Comparison of ENCODE assay signal across 14 cellular contexts in the genomic region with DNA sequence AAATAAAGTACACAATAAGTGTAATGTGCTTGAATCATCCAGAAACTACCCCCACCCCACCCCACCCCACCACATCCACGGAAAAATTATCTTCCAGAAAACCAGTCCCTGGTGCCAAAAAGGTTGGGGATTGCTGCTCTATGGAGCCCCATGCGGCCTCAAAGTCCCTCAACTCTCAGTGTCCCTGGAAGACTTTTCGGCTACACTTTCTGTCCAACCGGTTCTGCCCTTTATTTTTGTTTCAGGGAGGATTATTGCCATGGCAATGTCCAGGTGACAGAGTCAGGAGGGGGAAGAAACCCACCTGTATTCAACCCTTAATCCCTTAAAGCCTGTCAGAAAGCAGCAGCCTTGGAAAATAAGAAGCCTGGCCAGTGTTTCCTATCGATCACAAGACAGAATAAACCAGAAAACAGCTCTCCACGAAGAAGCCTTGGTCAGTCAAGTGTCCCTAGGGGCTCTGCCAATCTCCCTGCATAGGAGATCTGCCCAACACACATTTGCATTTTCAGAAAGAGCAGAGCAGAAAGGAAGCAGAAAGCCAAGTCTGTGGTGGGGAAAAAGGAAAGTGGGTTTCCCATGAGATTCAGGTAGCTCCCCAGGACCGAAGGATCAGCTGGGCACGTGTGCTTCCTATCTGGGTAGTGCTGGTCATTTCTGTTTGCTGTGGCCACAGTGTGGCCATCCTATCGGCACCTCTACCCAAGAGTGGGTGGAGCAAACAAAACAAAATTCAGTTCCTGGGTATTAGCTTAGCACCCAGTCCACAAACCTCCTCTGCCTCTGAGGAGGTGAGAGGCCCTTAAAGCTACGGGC.
DNase-seq lines count a peak whose midpoint lies in the region; ATAC-seq and TF ChIP-seq lines count a peak whose summit lies in the region.
"Had no signal": no experiment of that assay in that cellular context is flagged by ENCODE, and none has a peak within 500 bp of the region (broad histone marks: within the 10 kb centered on the region; RNA-seq: fewer than 3 reads in every experiment).

No MANE protein-coding gene starts in this region.

- peak overlapping the region; percentile 95 for H3K27ac Mint-ChIP-seq in type B pancreatic cell
- H3K27ac Mint-ChIP-seq: T-helper 17 cell had no signal

- ATAC-seq in HG03460 (IDR thresholded peaks at IDR 0.05; ENCODE audit: unreplicated experiment) (peak; percentile 34), foreskin keratinocyte (no peak)
- ATAC-seq: T-helper 17 cell had no signal

- DNase-seq in activated effector memory CD4-positive, alpha-beta T cell treated with anti-CD3 and anti-CD28 coated beads, Interleukin-2, amount 50 U/mL, for 16 hours, result peak; percentile 17
- no peak for DNase-seq in activated effector memory CD4-positive, alpha-beta T cell treated with Interleukin-2 at 50 U/mL for 16 hours
- DNase-seq in foreskin keratinocyte, result no peak
- DNase-seq in type B pancreatic cell (ENCODE audit: extremely low spot score, unreplicated experiment), result no peak
- no peak for DNase-seq in activated naive CD4-positive, alpha-beta T cell treated with anti-CD3 and anti-CD28 coated beads, Interleukin-2, amount 50 U/mL, for 16 hours
- DNase-seq in putamen (ENCODE audit: low spot score), result no peak
- DNase-seq in activated T-cell treated with anti-CD3 and anti-CD28 coated beads for 4 hours, result no peak
- DNase-seq: 8988T, activated gamma-delta T cell treated with Interleukin-2 at 50 U/mL for 16 hours, COR-L47, T-helper 17 cell had no signal

- H3K27me3 ChIP-seq in foreskin keratinocyte, result no peaks in the 10 kb centered on the region
- H3K27me3 ChIP-seq: cardiac muscle cell, tibial nerve had no signal

- H3K36me3 Mint-ChIP-seq in type B pancreatic cell, result peaks cover 15% of the 10 kb centered on the region

- no peaks in the 10 kb centered on the region for H3K9me3 Mint-ChIP-seq in type B pancreatic cell

- peaks cover 62% of the 10 kb centered on the region for H3K4me1 Mint-ChIP-seq in type B pancreatic cell (ENCODE audit: unreplicated experiment)

- H3K27me3 Mint-ChIP-seq in type B pancreatic cell, result no peaks in the 10 kb centered on the region

- H3K4me1 ChIP-seq in foreskin keratinocyte, result peaks cover 37% of the 10 kb centered on the region

- H3K4me3 Mint-ChIP-seq in type B pancreatic cell, result no peak overlapping the region
- H3K4me3 Mint-ChIP-seq: T-helper 17 cell had no signal

- TF ChIP-seq CTCF in foreskin keratinocyte (conservative IDR thresholded peaks at IDR 0.05) (no peak), type B pancreatic cell (conservative IDR thresholded peaks at IDR 0.05) (no peak)

- H3K27ac ChIP-seq in foreskin keratinocyte, result peak overlapping the region; percentile 98
- H3K27ac ChIP-seq: cardiac muscle cell, tibial nerve had no signal
